In the genomic region with DNA sequence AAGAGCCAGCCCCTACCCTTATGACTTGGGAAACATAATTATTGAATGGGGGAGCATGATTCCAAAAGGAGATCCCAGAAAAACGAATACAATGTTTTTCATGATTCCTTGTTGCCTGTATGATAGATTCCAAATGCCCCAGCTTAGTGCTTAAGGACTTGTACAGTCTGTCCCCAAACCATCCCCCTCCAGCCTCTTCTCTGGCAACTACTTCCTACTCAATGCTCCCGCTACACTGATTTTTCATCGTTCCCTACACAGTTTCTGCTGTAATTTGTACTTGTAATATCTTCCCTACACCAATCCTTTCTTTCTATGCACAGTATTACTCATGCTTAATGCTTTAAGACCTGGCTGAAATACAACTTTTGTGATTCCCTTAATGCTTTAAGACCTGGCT, we compare ENCODE assay signal across 4 cellular contexts.
"Had no signal": no experiment of that assay in that cellular context is flagged by ENCODE, and none has a peak within 500 bp of the region (broad histone marks: within the 10 kb centered on the region; RNA-seq: fewer than 3 reads in every experiment).

No MANE protein-coding gene starts in this region.

- H3K4me3 ChIP-seq: GM23338 had no signal

- H3K4me2 ChIP-seq: GM23338 had no signal

- ATAC-seq: GM23338 had no signal

- H2AFZ ChIP-seq: GM23338 had no signal

- DNase-seq: H9, HCEC 1CT, IMR-90 had no signal
